1 cellular context compared by ENCODE assay signal in the genomic region with DNA sequence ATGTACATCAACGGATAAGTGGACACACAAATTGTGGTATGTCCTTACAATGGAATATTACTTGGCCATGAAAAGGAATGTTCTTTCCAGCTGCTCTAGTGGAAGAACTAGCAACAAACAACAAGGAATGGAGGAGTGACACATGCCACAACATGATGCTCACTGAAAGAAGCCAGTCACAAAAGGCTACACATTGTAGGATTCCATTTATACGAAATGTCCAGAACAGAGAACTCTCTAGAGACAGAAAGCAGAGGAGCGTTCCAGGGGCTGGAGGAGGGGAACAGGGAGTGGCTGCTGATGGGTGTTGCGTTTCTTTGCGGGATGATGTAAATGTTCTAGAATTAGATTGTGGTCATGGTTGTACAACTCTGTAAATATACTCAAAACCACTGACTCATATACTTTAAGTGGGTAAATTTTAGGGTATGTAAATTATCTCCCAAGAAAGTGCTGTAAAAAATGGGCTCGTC.
TF ChIP-seq lines count a peak whose summit lies in the region.

No MANE protein-coding gene starts in this region.

TF ChIP-seq in SK-N-SH, 30 proteins besides CTCF, POLR2A, EP300 and RAD21 (continued from another document):
- no peak for TF ChIP-seq USF1 (IDR thresholded peaks at IDR 0.05; ENCODE audit: borderline replicate concordance, low read depth)
- TF ChIP-seq JUND (IDR thresholded peaks at IDR 0.05): no peak
- TF ChIP-seq NRF1 (IDR thresholded peaks at IDR 0.05; ENCODE audit: low read depth, low read length): no peak
- TF ChIP-seq IRF3 (IDR thresholded peaks at IDR 0.05; ENCODE audit: low read depth, low read length): no peak
- TF ChIP-seq POLR2AphosphoS5 (IDR thresholded peaks at IDR 0.05; ENCODE audit: low read depth, low read length): no peak
- TF ChIP-seq MAX (IDR thresholded peaks at IDR 0.05; ENCODE audit: low read depth): no peak
- TF ChIP-seq FOXM1 (IDR thresholded peaks at IDR 0.05; ENCODE audit: low read depth): no peak
- no peak for TF ChIP-seq TEAD4 (IDR thresholded peaks at IDR 0.05; ENCODE audit: borderline replicate concordance, insufficient read depth)
- no peak for TF ChIP-seq CHD2 (IDR thresholded peaks at IDR 0.05; ENCODE audit: low read length, partially characterized antibody)
